Comparison of ENCODE assay signal across 8 cellular contexts in the genomic region with DNA sequence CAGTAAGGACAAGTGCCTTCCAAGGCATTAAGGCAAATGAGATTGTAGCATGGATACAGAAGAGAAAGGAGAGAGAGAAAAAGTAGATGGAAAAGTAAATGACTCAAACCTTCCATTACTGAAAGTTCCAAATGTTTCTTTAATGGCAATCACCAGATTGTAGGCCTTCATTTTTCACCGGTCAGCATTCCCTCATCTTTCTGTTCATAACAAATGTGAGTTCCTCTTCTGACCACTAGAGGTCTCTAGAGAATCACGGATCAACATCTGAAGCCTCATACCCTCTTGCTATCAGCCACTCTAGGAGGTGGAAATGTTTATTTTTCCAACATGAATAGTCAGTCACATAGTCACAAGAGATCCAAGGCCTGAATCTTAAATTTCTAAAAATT.
DNase-seq lines count a peak whose midpoint lies in the region; ATAC-seq, FAIRE-seq and TF ChIP-seq lines count a peak whose summit lies in the region.

No MANE protein-coding gene starts in this region.

- peak; percentile 93 for FAIRE-seq in A204.1 (lab: Jason Lieb, UNC)

- no peak overlapping the region for H4K91ac ChIP-seq in H9 (ENCODE audit: insufficient read length, low read depth, low read length)

- no peak overlapping the region for H3K4me2 ChIP-seq in H9 (ENCODE audit: insufficient read depth, insufficient read length, low read length)

- H2BK15ac ChIP-seq in H9 (ENCODE audit: low read depth, low read length), result no peak overlapping the region

- TF ChIP-seq CTCF in GM10248 (IDR thresholded peaks at IDR 0.05; ENCODE audit: control extremely low read depth, extremely low read depth, low read depth, missing control alignments) (peak; percentile 64), H9 (conservative IDR thresholded peaks at IDR 0.05) (peak; percentile 81), natural killer cell (IDR thresholded peaks at IDR 0.05) (peak; percentile 91)

- no peak overlapping the region for H4K5ac ChIP-seq in H9 (ENCODE audit: insufficient read length, low read depth, low read length)

- H3K27ac Mint-ChIP-seq in H9 (no peak overlapping the region), natural killer cell (no peak overlapping the region)

- H2AFZ ChIP-seq in H9 (ENCODE audit: low read length), result no peak overlapping the region

- no peak overlapping the region for H3K9ac ChIP-seq in H9 (ENCODE audit: extremely low read depth, insufficient read length, low read length)

- H3K79me1 ChIP-seq in H9 (ENCODE audit: insufficient read depth, low read depth, low read length, poor library complexity, severe bottlenecking), result no peaks in the 10 kb centered on the region

- no peak overlapping the region for H3K23ac ChIP-seq in H9 (ENCODE audit: insufficient read length, low read depth, low read length)

- H3K4me1 Mint-ChIP-seq in H9, result peaks cover 13 to 14% of the 10 kb centered on the region in 2 experiments
- H3K4me1 Mint-ChIP-seq in natural killer cell, result peaks cover 12 to 21% of the 10 kb centered on the region in 2 donors

- H3K4me1 ChIP-seq in H9 (ENCODE audit: insufficient read depth, low read length), result no peaks in the 10 kb centered on the region

- in situ Hi-C loops in SK-MEL-5 (cut with HindIII; ENCODE audit: low pct_unique_long_range_greater_than_20kb, low sequenced_read_pairs), result no loop called here

- intact Hi-C loops in natural killer cell (cut with micrococcal nuclease), result loop anchor here (1.0 to 2.0 kb wide), 3 partner anchors 443 to 1213 kb away; no protein-coding TSS in a partner anchor

- no peak overlapping the region for H2BK12ac ChIP-seq in H9 (ENCODE audit: insufficient read length, low read depth, low read length)

- no peaks in the 10 kb centered on the region for H3K79me2 ChIP-seq in H9 (ENCODE audit: insufficient read depth, low read length)

- no peak overlapping the region for H3T11ph ChIP-seq in H9 (ENCODE audit: low read length)

- ATAC-seq in esophagus mucosa (peak; percentile 79), natural killer cell (peak; percentile 73 to 87 (median 84))

- POLR2A ChIA-PET in GM10248 (lab: Yijun Ruan, JAX), result no interaction called here

- no peaks in the 10 kb centered on the region for H3K27me3 ChIP-seq in H9 (ENCODE audit: insufficient read depth, low read length)

- DNase-seq in GM10248 (ENCODE audit: extremely low spot score), result peak; percentile 53
- DNase-seq in H9, result no peak
- DNase-seq in LoVo (ENCODE audit: low spot score), result peak; percentile 69
- DNase-seq in SK-MEL-5 (ENCODE audit: low read depth, low spot score), result peak; percentile 83
- no peak for DNase-seq in natural killer cell
- no peak for DNase-seq in activated gamma-delta T cell (lab: John Stamatoyannopoulos, UW)

- H3K18ac ChIP-seq in H9 (ENCODE audit: insufficient read length, low read depth, low read length), result no peak overlapping the region

- H3K56ac ChIP-seq in H9 (ENCODE audit: insufficient read length, low read depth, low read length), result no peak overlapping the region

- no peak overlapping the region for H2BK5ac ChIP-seq in H9 (ENCODE audit: insufficient read length, low read length)

- H4K8ac ChIP-seq in H9 (replicated peaks; ENCODE audit: insufficient read length, low read depth, low read length), result no peak overlapping the region

- no peaks in the 10 kb centered on the region for H3K9me3 ChIP-seq in H9 (ENCODE audit: control insufficient read depth, low read depth, low read length)

- no peak overlapping the region for H2BK120ac ChIP-seq in H9 (ENCODE audit: low read depth, low read length, poor library complexity, severe bottlenecking)

- H3K23me2 ChIP-seq in H9 (ENCODE audit: insufficient read length, low read depth, low read length, poor library complexity, severe bottlenecking), result no peaks in the 10 kb centered on the region

- H4K20me1 ChIP-seq in H9 (ENCODE audit: control insufficient read depth, insufficient read depth, insufficient read length), result no peaks in the 10 kb centered on the region

- no CpG with 5 or more reads among the region's 2 CpGs for WGBS in H9 (ENCODE audit: extremely low coverage, insufficient read length, low lambda C conversion rate)

- H3K27me3 Mint-ChIP-seq in H9 (ENCODE audit: low read depth), result no peaks in the 10 kb centered on the region; the same call in 1 of the 2 replicates
- no peaks in the 10 kb centered on the region for H3K27me3 Mint-ChIP-seq in natural killer cell (ENCODE audit: low read depth in 2 of 2)

- CTCF ChIA-PET in GM10248 (lab: Yijun Ruan, JAX), result interaction anchor here (0.7 to 7.5 kb wide), 19 partner anchors 10 to 1360 kb away, joined by 3 to 102 read pairs (median 4); no protein-coding TSS in a partner anchor

- no peak overlapping the region for H3K4me3 Mint-ChIP-seq in H9
- no peak overlapping the region for H3K4me3 Mint-ChIP-seq in natural killer cell

- H3K36me3 Mint-ChIP-seq in H9 (ENCODE audit: insufficient read depth in 1 of 3, low read depth in 3 of 3) (no peaks in the 10 kb centered on the region), natural killer cell (no peaks in the 10 kb centered on the region)

- no peak overlapping the region for H2BK20ac ChIP-seq in H9 (ENCODE audit: low read depth, low read length, poor library complexity, severe bottlenecking)

- no peak overlapping the region for H3K4ac ChIP-seq in H9 (ENCODE audit: low read depth, low read length)

- H3K9me3 Mint-ChIP-seq in H9, result no peaks in the 10 kb centered on the region
- no peaks in the 10 kb centered on the region for H3K9me3 Mint-ChIP-seq in natural killer cell

- no peak overlapping the region for H2AK5ac ChIP-seq in H9 (ENCODE audit: insufficient read length, low read length)

- no peak overlapping the region for H3K27ac ChIP-seq in H9 (ENCODE audit: insufficient read length, low read depth, low read length)

- H3K14ac ChIP-seq in H9 (ENCODE audit: insufficient read depth, low read length), result no peak overlapping the region

Comparison
In these comparisons a context has a peak if more than half of its experiments do, and no peak if none do; other contexts are left out.
1. DNase-seq: peak in GM10248 (single experiment), LoVo (single experiment) and SK-MEL-5 (single experiment); none in H9 (single experiment), natural killer cell (single experiment) and activated gamma-delta T cell (single experiment).
2. Peak in every context shown above with its lines, with median percentiles within 50 percentile points of each other: CTCF ChIP-seq.